Comparison of ENCODE assay signal across 21 cellular contexts in the genomic region with DNA sequence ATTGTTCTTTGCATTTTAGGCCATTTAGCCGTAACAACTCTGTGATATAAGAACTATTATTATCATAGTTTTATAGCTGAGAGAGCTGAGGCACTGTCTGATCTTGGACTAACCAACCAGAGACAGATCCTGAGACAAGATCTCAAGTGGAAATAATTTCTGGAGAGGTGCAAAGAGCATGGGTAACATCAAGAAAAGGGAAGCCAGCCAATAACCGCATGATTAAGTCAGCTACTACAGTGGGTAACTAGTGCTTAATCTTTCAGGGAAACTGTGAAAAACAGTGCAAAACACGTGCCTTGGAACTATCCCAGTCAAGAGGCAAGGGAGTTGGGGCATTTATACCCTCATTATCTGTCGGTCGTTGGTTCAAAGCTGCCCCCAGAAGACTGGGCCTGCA.
DNase-seq lines count a peak whose midpoint lies in the region; ATAC-seq, FAIRE-seq and TF ChIP-seq lines count a peak whose summit lies in the region.
"Had no signal": no experiment of that assay in that cellular context is flagged by ENCODE, and none has a peak within 500 bp of the region (broad histone marks: within the 10 kb centered on the region; RNA-seq: fewer than 3 reads in every experiment).

No MANE protein-coding gene starts in this region.

- no peak overlapping the region for H3K9ac ChIP-seq in astrocyte (ENCODE audit: low read length)

- H3K27ac Mint-ChIP-seq in astrocyte (ENCODE audit: unreplicated experiment) (no peak overlapping the region), MCF 10A (ENCODE audit: low read depth, unreplicated experiment) (no peak overlapping the region)
- no peak overlapping the region for H3K27ac Mint-ChIP-seq in activated CD4-positive, alpha-beta memory T cell treated with anti-CD3 and anti-CD28 coated beads for 36 hours
- H3K27ac Mint-ChIP-seq: CD4-positive, CD25-positive, alpha-beta regulatory T cell; CD8-positive, alpha-beta memory T cell; H9 had no signal

- intact Hi-C loops in activated CD4-positive, alpha-beta memory T cell treated with anti-CD3 and anti-CD28 coated beads for 36 hours (cut with micrococcal nuclease) = no loop called here
- intact Hi-C loops in MCF 10A (cut with micrococcal nuclease) = no loop called here

- H3K27ac ChIP-seq in astrocyte (ENCODE audit: low read depth, low read length) = no peak overlapping the region

- ATAC-seq in HG03045 (IDR thresholded peaks at IDR 0.05; ENCODE audit: unreplicated experiment) (no peak), GM21515 (IDR thresholded peaks at IDR 0.05; ENCODE audit: unreplicated experiment) (no peak)
- ATAC-seq: GM12878, HepG2 had no signal

- no peaks in the 10 kb centered on the region for H3K4me1 ChIP-seq in astrocyte (ENCODE audit: insufficient read depth, low read length)
- H3K4me1 ChIP-seq: BE2C had no signal

- no peaks in the 10 kb centered on the region for H3K36me3 Mint-ChIP-seq in astrocyte (ENCODE audit: low read depth, unreplicated experiment)
- H3K36me3 Mint-ChIP-seq in activated CD4-positive, alpha-beta memory T cell treated with anti-CD3 and anti-CD28 coated beads for 36 hours = no peaks in the 10 kb centered on the region
- H3K36me3 Mint-ChIP-seq in MCF 10A (ENCODE audit: insufficient read depth, unreplicated experiment) = no peaks in the 10 kb centered on the region
- H3K36me3 Mint-ChIP-seq: CD4-positive, CD25-positive, alpha-beta regulatory T cell had no signal

- H3K4me3 Mint-ChIP-seq in astrocyte (ENCODE audit: unreplicated experiment) (no peak overlapping the region), MCF 10A (ENCODE audit: unreplicated experiment) (no peak overlapping the region)
- H3K4me3 Mint-ChIP-seq in activated CD4-positive, alpha-beta memory T cell treated with anti-CD3 and anti-CD28 coated beads for 36 hours = no peak overlapping the region
- H3K4me3 Mint-ChIP-seq: CD4-positive, CD25-positive, alpha-beta regulatory T cell; CD8-positive, alpha-beta memory T cell; H9 had no signal

- H3K27me3 Mint-ChIP-seq in astrocyte (ENCODE audit: low read depth, unreplicated experiment) (peaks cover 9% of the 10 kb centered on the region), MCF 10A (ENCODE audit: insufficient read depth, unreplicated experiment) (no peaks in the 10 kb centered on the region)
- H3K27me3 Mint-ChIP-seq in activated CD4-positive, alpha-beta memory T cell treated with anti-CD3 and anti-CD28 coated beads for 36 hours = no peaks in the 10 kb centered on the region
- H3K27me3 Mint-ChIP-seq: CD4-positive, CD25-positive, alpha-beta regulatory T cell; CD8-positive, alpha-beta memory T cell had no signal

- H2AFZ ChIP-seq in astrocyte (ENCODE audit: low read depth, low read length) = no peak overlapping the region

- no peak overlapping the region for H3K4me3 ChIP-seq in astrocyte (ENCODE audit: insufficient read depth, low read depth, low read length)
- H3K4me3 ChIP-seq: GM12878 had no signal

- H3K9me3 Mint-ChIP-seq in astrocyte (ENCODE audit: unreplicated experiment) (no peaks in the 10 kb centered on the region), MCF 10A (ENCODE audit: unreplicated experiment) (no peaks in the 10 kb centered on the region)
- no peaks in the 10 kb centered on the region for H3K9me3 Mint-ChIP-seq in activated CD4-positive, alpha-beta memory T cell treated with anti-CD3 and anti-CD28 coated beads for 36 hours
- H3K9me3 Mint-ChIP-seq: CD8-positive, alpha-beta memory T cell; H9 had no signal

- BruUV-seq in MCF 10A (replicated peaks; lab: Mats Ljungman, UMichigan) = no TSS peak

- no peaks in the 10 kb centered on the region for H3K79me2 ChIP-seq in astrocyte (ENCODE audit: insufficient read depth, low read length)

- no peaks in the 10 kb centered on the region for H3K9me3 ChIP-seq in astrocyte (ENCODE audit: insufficient read depth, low read depth, low read length)
- H3K9me3 ChIP-seq: BE2C had no signal

- POLR2A ChIA-PET in activated CD4-positive, alpha-beta memory T cell treated with anti-CD3 and anti-CD28 coated beads for 36 hours (lab: Charles Lee) = no interaction called here
- POLR2A ChIA-PET in MCF 10A (lab: Yijun Ruan, JAX) = no interaction called here

- no peaks in the 10 kb centered on the region for H4K20me1 ChIP-seq in astrocyte (ENCODE audit: insufficient read depth, low read length)

- TF ChIP-seq CTCF in astrocyte (IDR thresholded peaks at IDR 0.05; ENCODE audit: insufficient read depth, low read depth, low read length) (no peak), MCF 10A (IDR thresholded peaks at IDR 0.05; ENCODE audit: unreplicated experiment) (no peak)

- H3K4me1 Mint-ChIP-seq in astrocyte (ENCODE audit: low read depth, unreplicated experiment) (no peaks in the 10 kb centered on the region), MCF 10A (ENCODE audit: insufficient read depth, unreplicated experiment) (no peaks in the 10 kb centered on the region)
- no peaks in the 10 kb centered on the region for H3K4me1 Mint-ChIP-seq in activated CD4-positive, alpha-beta memory T cell treated with anti-CD3 and anti-CD28 coated beads for 36 hours (ENCODE audit: low read depth)
- H3K4me1 Mint-ChIP-seq: CD4-positive, CD25-positive, alpha-beta regulatory T cell had no signal

- H3K27me3 ChIP-seq in astrocyte (ENCODE audit: insufficient read depth, low read length) = peaks cover 2% of the 10 kb centered on the region
- H3K27me3 ChIP-seq: BE2C had no signal

- no peak for FAIRE-seq in astrocyte (lab: Jason Lieb, UNC)
- FAIRE-seq: GM12878, H1, HepG2 had no signal

- CTCF ChIA-PET in activated CD4-positive, alpha-beta memory T cell treated with anti-CD3 and anti-CD28 coated beads for 36 hours (lab: Charles Lee) = no interaction called here
- CTCF ChIA-PET in MCF 10A (lab: Yijun Ruan, JAX) = interaction anchor here (0.8 kb wide), 2 partner anchors 75 to 203 kb away, joined by 3 read pairs; no protein-coding TSS in a partner anchor

- no peaks in the 10 kb centered on the region for H3K36me3 ChIP-seq in astrocyte (ENCODE audit: insufficient read depth, low read length)
- H3K36me3 ChIP-seq: BE2C had no signal

- no peak overlapping the region for H3K4me2 ChIP-seq in astrocyte (ENCODE audit: low read length)

- DNase-seq in NCI-H446 treated with DMSO at 0.1 percent for 48 hours (lab: John Stamatoyannopoulos, UW) = peak; percentile 23
- DNase-seq in astrocyte (ENCODE audit: low read depth) = peak; percentile 46
- peak; percentile 7 for DNase-seq in iris pigment epithelial cell (ENCODE audit: low read depth)
- DNase-seq in activated CD4-positive, alpha-beta memory T cell treated with anti-CD3 and anti-CD28 coated beads for 36 hours = no peak
- no peak for DNase-seq in MCF 10A (ENCODE audit: unreplicated experiment)
- DNase-seq: ACHN; BE2C; C1 segment of cervical spinal cord; CD4-positive, CD25-positive, alpha-beta regulatory T cell; CD8-positive, alpha-beta memory T cell; COR-L47; DMS 273 treated with DMSO at 0.1 percent for 48 hours; DMS53; DND-41; EL; H9 had no signal

Comparison
In these comparisons a context has a peak if more than half of its experiments do, and no peak if none do; other contexts are left out.
1. DNase-seq: peak in NCI-H446 treated with DMSO at 0.1 percent for 48 hours (single experiment), astrocyte (single experiment) and iris pigment epithelial cell (single experiment); none in activated CD4-positive, alpha-beta memory T cell treated with anti-CD3 and anti-CD28 coated beads for 36 hours (single experiment) and MCF 10A (single experiment).